Comparison of ENCODE assay signal across 8 cellular contexts in the genomic region with DNA sequence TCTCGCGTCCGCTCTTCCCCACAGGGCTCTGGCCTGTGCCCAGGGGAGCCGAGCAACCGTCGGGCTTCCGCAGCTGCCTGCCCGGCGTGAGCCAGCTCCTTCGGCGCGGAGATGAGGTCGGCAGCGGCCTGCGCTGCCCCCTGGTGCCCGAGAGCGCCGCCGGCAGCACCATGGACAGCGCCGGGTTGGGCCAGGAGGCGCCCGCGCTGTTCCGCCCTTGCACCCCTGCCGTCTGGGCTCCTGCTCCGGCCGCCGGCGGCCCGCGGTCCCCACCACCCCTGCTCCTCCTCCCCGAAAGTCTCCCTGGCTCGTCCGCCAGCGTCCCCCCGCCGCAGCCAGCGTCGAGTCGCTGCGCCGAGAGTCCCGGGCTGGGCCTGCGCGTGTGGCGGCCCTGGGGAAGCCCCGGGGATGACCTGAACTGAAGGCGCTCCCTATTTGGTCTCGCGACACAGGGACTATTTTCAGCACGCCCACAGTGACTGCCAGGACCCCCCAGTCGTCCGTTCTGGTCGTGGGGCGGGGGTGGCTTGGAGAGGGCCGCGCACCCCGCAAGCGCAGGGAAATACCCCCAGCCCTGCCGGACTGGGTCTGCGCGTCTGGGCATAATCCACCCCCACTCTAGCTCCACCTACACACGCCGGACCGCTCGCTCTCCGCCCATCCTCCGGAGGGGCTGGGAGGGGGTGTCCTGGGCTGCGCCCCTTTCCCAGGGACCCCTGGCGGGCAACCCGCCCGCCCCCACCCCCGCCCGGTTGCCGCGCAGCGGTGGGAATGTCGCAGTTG. TPM values are rescaled to one million over a fixed set of nuclear protein-coding genes. Genes with fewer than 3 reads are reported as not detected.
DNase-seq lines count a peak whose midpoint lies in the region; ATAC-seq and TF ChIP-seq lines count a peak whose summit lies in the region.

No MANE protein-coding gene starts in this region.

- peak overlapping the region; percentile 21 for H3K4me2 ChIP-seq in mesendoderm (ENCODE audit: low read length)

- no peak overlapping the region for H3K18ac ChIP-seq in mesendoderm (ENCODE audit: low read length)

- intact Hi-C loops in activated CD8-positive, alpha-beta T cell treated with anti-CD3 and anti-CD28 coated beads for 36 hours (cut with micrococcal nuclease), result loop anchor here (5.0 kb wide), 2 partner anchors 38 to 97 kb away; partner anchors contain the start of gene RNF207

- no peak overlapping the region for H2AK5ac ChIP-seq in mesendoderm (ENCODE audit: low read length)

- no peak overlapping the region for H3K56ac ChIP-seq in mesendoderm (ENCODE audit: low read length)

- H3K4me1 ChIP-seq in mesendoderm (ENCODE audit: control insufficient read depth, low read depth, low read length), result no peaks in the 10 kb centered on the region

- no peak overlapping the region for H2BK15ac ChIP-seq in mesendoderm (replicated peaks; ENCODE audit: low read depth)

- no peaks in the 10 kb centered on the region for H3K79me1 ChIP-seq in mesendoderm (ENCODE audit: low read length)

- H3K9ac ChIP-seq in mesendoderm (ENCODE audit: low read length), result no peak overlapping the region

- no peak overlapping the region for H4K8ac ChIP-seq in mesendoderm (ENCODE audit: low read depth, low read length)

- H3K27ac Mint-ChIP-seq in activated CD8-positive, alpha-beta T cell treated with anti-CD3 and anti-CD28 coated beads for 36 hours, result no peak overlapping the region

- POLR2A ChIA-PET in activated CD8-positive, alpha-beta T cell treated with anti-CD3 and anti-CD28 coated beads for 36 hours (lab: Charles Lee), result interaction anchor here (0.6 to 1.2 kb wide), 3 partner anchors 9 to 55 kb away, joined by 3 to 4 read pairs (median 3); no protein-coding TSS in a partner anchor

- peak; percentile 85 for TF ChIP-seq CTCF in GM06990 (IDR thresholded peaks at IDR 0.05; ENCODE audit: insufficient read depth, low read length, poor library complexity, severe bottlenecking)
- TF ChIP-seq CTCF in activated CD8-positive, alpha-beta T cell treated with anti-CD3 and anti-CD28 coated beads for 36 hours (IDR thresholded peaks at IDR 0.05), result peak; percentile 69

- H3K4me3 ChIP-seq in GM06990 (replicated peaks; ENCODE audit: low read depth, low read length) (peak overlapping the region; percentile 64), mesendoderm (ENCODE audit: low read length) (no peak overlapping the region)

- ATAC-seq in HG03097 (IDR thresholded peaks at IDR 0.05; ENCODE audit: low FRiP score, unreplicated experiment), result peak; percentile 53
- peak; percentile 81 for ATAC-seq in activated CD8-positive, alpha-beta T cell treated with anti-CD3 and anti-CD28 coated beads for 36 hours
- no peak for ATAC-seq in GM21529 (IDR thresholded peaks at IDR 0.05; ENCODE audit: unreplicated experiment)

- H3K4ac ChIP-seq in mesendoderm (ENCODE audit: low read depth, low read length), result no peak overlapping the region

- H3K23ac ChIP-seq in mesendoderm (ENCODE audit: low read length), result no peak overlapping the region

- DNase-seq in GM06990 (ENCODE audit: extremely low read depth, insufficient read length) (peak; percentile 85), NCI-H526 treated with DMSO at 0.1 percent for 48 hours (lab: John Stamatoyannopoulos, UW) (peak; percentile 32), mesendoderm (peak; percentile 93)
- peak; percentile 85 for DNase-seq in activated CD8-positive, alpha-beta T cell treated with anti-CD3 and anti-CD28 coated beads for 36 hours
- peak; percentile 59 for DNase-seq in effector CD8-positive, alpha-beta T cell (lab: John Stamatoyannopoulos, UW)
- peak; percentile 47 to 59 for DNase-seq in stimulated activated CD8-positive, alpha-beta memory T cell treated with anti-CD3 and anti-CD28 coated beads, Interleukin-2, amount 100 ng/mL, for 1 hour (ENCODE audit: low read depth in 2 of 2)

- H3K4me1 Mint-ChIP-seq in activated CD8-positive, alpha-beta T cell treated with anti-CD3 and anti-CD28 coated beads for 36 hours (ENCODE audit: low read depth), result peaks cover 13% of the 10 kb centered on the region

- H4K5ac ChIP-seq in mesendoderm (ENCODE audit: low read length), result no peak overlapping the region

- H3K36me3 Mint-ChIP-seq in activated CD8-positive, alpha-beta T cell treated with anti-CD3 and anti-CD28 coated beads for 36 hours (ENCODE audit: low read depth), result no peaks in the 10 kb centered on the region

- no peaks in the 10 kb centered on the region for H3K9me3 Mint-ChIP-seq in activated CD8-positive, alpha-beta T cell treated with anti-CD3 and anti-CD28 coated beads for 36 hours

- CTCF ChIA-PET in activated CD8-positive, alpha-beta T cell treated with anti-CD3 and anti-CD28 coated beads for 36 hours (lab: Charles Lee), result interaction anchor here (0.5 to 4.5 kb wide), 27 partner anchors 12 to 309 kb away, joined by 3 to 83 read pairs (median 5); partner anchors contain the start of genes GPR153, NOL9 and RNF207

- H3K27me3 ChIP-seq in GM06990 (replicated peaks; ENCODE audit: control insufficient read depth, insufficient read depth, low read length) (peaks cover 10% of the 10 kb centered on the region), mesendoderm (ENCODE audit: insufficient read depth, low read length, poor library complexity) (peaks cover 54% of the 10 kb centered on the region)

- no peaks in the 10 kb centered on the region for H3K79me2 ChIP-seq in mesendoderm (ENCODE audit: control insufficient read depth, insufficient read depth, low read length)

- H3K27ac ChIP-seq in mesendoderm (ENCODE audit: low read depth, low read length), result no peak overlapping the region

- H3K27me3 Mint-ChIP-seq in activated CD8-positive, alpha-beta T cell treated with anti-CD3 and anti-CD28 coated beads for 36 hours, result peaks cover 57% of the 10 kb centered on the region

- H2BK120ac ChIP-seq in mesendoderm (ENCODE audit: low read depth, low read length), result no peak overlapping the region

- H3K36me3 ChIP-seq in GM06990 (ENCODE audit: control insufficient read depth, insufficient read depth, low read length) (no peaks in the 10 kb centered on the region), mesendoderm (ENCODE audit: control insufficient read depth, insufficient read depth, low read length) (no peaks in the 10 kb centered on the region)

- WGBS in mesendoderm (ENCODE audit: extremely low coverage, insufficient coverage, low lambda C conversion rate), result no CpG with 5 or more reads among the region's 79 CpGs

- no peak overlapping the region for H3K4me3 Mint-ChIP-seq in activated CD8-positive, alpha-beta T cell treated with anti-CD3 and anti-CD28 coated beads for 36 hours

- no peak overlapping the region for H2BK5ac ChIP-seq in mesendoderm (ENCODE audit: low read length)

RNA-seq across cellular contexts. Expression of gene HES3, which starts 1.3 kb away (rescaled TPM):
- total RNA-seq in activated CD8-positive, alpha-beta T cell treated with anti-CD3 and anti-CD28 coated beads for 36 hours, result not detected
- polyA plus RNA-seq in mesendoderm (2013, experiment 1 of 2), result 0.27 TPM
- 0.20 TPM for polyA plus RNA-seq in mesendoderm (2013, experiment 2 of 2)

RNA-seq across cellular contexts. Expression of gene ICMT, which starts 9.5 kb away (rescaled TPM):
- 10 to 100 TPM; 35.3 to 38.1 TPM for total RNA-seq in activated CD8-positive, alpha-beta T cell treated with anti-CD3 and anti-CD28 coated beads for 36 hours
- polyA plus RNA-seq in mesendoderm (2013, experiment 1 of 2), result 54.8 TPM
- polyA plus RNA-seq in mesendoderm (2013, experiment 2 of 2), result 54.8 TPM

RNA-seq across cellular contexts. Expression of gene GPR153, which starts 15.6 kb away (rescaled TPM):
- under 1 TPM; 0.34 to 0.41 TPM for total RNA-seq in activated CD8-positive, alpha-beta T cell treated with anti-CD3 and anti-CD28 coated beads for 36 hours
- 0.87 TPM for polyA plus RNA-seq in mesendoderm (2013, experiment 1 of 2)
- polyA plus RNA-seq in mesendoderm (2013, experiment 2 of 2), result 0.88 TPM

RNA-seq across cellular contexts. Expression of gene RNF207, which starts 39.4 kb away (rescaled TPM):
- 1 to 10 TPM; 4.9 to 9.9 TPM for total RNA-seq in activated CD8-positive, alpha-beta T cell treated with anti-CD3 and anti-CD28 coated beads for 36 hours
- polyA plus RNA-seq in mesendoderm (2013, experiment 1 of 2), result 0.31 TPM
- 0.41 TPM for polyA plus RNA-seq in mesendoderm (2013, experiment 2 of 2)

RNA-seq across cellular contexts. Expression of gene RPL22, which starts 45.9 kb away (rescaled TPM):
- total RNA-seq in activated CD8-positive, alpha-beta T cell treated with anti-CD3 and anti-CD28 coated beads for 36 hours, result 100 to 1,000 TPM; 372 to 473 TPM
- 1,162 TPM for polyA plus RNA-seq in mesendoderm (2013, experiment 1 of 2)
- polyA plus RNA-seq in mesendoderm (2013, experiment 2 of 2), result 1,142 TPM

Comparison
In these comparisons a context has a peak if more than half of its experiments do, and no peak if none do; other contexts are left out.
1. DNase-seq: peak in every context shown above with its lines; median percentile 93 in mesendoderm; 85 in GM06990; 85 in activated CD8-positive, alpha-beta T cell treated with anti-CD3 and anti-CD28 coated beads for 36 hours; 59 in effector CD8-positive, alpha-beta T cell; 53 in stimulated activated CD8-positive, alpha-beta memory T cell treated with anti-CD3 and anti-CD28 coated beads, Interleukin-2, amount 100 ng/mL, for 1 hour; 32 in NCI-H526 treated with DMSO at 0.1 percent for 48 hours.